ENCODE assay signal across 24 cellular contexts in the genomic region with DNA sequence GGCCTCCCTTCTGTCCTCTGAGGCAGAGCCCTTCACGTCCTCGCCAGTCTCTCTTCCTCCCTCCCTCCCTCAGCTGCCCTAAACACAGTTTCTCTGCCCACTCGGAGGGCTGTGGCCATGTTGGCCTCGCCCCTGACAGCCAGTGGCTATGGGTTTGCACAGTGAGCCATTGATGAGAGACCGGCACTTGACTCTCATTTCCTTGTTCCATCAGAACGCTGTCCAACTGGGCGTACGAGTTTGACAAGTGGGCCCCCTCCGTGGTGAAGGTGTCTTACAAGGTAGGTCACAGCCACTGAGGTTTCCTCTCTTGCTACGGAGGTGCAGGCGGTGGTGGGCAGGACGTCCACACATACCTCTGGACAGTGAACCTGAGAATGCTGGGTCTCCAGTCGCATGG. TPM values are rescaled to one million over a fixed set of nuclear protein-coding genes. Genes with fewer than 3 reads are reported as not detected.
A peak's percentile ranks its signal among the peaks of the same experiment; 100 is the strongest.
DNase-seq lines count a peak whose midpoint lies in the region; ATAC-seq, FAIRE-seq and TF ChIP-seq lines count a peak whose summit lies in the region.
"Had no signal": no experiment of that assay in that cellular context is flagged by ENCODE, and none has a peak within 500 bp of the region (broad histone marks: within the 10 kb centered on the region; RNA-seq: fewer than 3 reads in every experiment).

No MANE protein-coding gene starts in this region.

- peaks cover 100% of the 10 kb centered on the region for H4K20me1 ChIP-seq in BLaER1

- DNase-seq in left colon, result peak in 1 of 2 donors; percentile 36
- DNase-seq in trophoblast cell, result peak; percentile 89 to 93
- DNase-seq in GM12892 (ENCODE audit: insufficient read length), result no peak
- DNase-seq: activated effector memory CD4-positive, alpha-beta T cell treated with Interleukin-2 at 50 U/mL for 16 hours; brain microvascular endothelial cell; IMR-90; kidney; natural killer cell; NCI-H1417 treated with DMSO at 0.1 percent for 48 hours; NCI-H524 treated with DMSO at 0.1 percent for 48 hours; psoas muscle; stimulated activated CD4-positive, alpha-beta T cell treated with anti-CD3 and anti-CD28 coated beads, Interleukin-2, amount 100 ng/mL, for 24 hours; stimulated activated naive CD8-positive, alpha-beta T cell treated with anti-CD3 and anti-CD28 coated beads, Interleukin-15, amount 100 ng/mL, for 72 hours had no signal

- no peak overlapping the region for H2AK5ac ChIP-seq in trophoblast cell (ENCODE audit: low read length)

- ATAC-seq in left colon, result peak; percentile 59
- ATAC-seq in SK-N-SH treated with all-trans-retinoic acid at 6 μM for 48 hours, result no peak
- no peak for ATAC-seq in stimulated activated memory B cell treated with anti-CD40 and anti-IgM and Interleukin-4, amounts not matched to agents 10 μg/mL and 1 μg/mL and 100 μg/mL, for 72 hours
- ATAC-seq in GM18519 (IDR thresholded peaks at IDR 0.05; ENCODE audit: low FRiP score, unreplicated experiment), result no peak
- ATAC-seq: A549; natural killer cell; stimulated activated naive CD8-positive, alpha-beta T cell treated with anti-CD3 and anti-CD28 coated beads, Interleukin-15, amount 100 ng/mL, for 72 hours had no signal

- H3K9ac ChIP-seq in BLaER1 (no peak overlapping the region), trophoblast cell (ENCODE audit: low read length) (no peak overlapping the region)

- no peak overlapping the region for H3K27ac Mint-ChIP-seq in stimulated activated memory B cell treated with anti-CD40 and anti-IgM and Interleukin-4, amounts not matched to agents 10 μg/mL and 1 μg/mL and 100 μg/mL, for 72 hours
- H3K27ac Mint-ChIP-seq: memory B cell, natural killer cell had no signal

- no CpG with 5 or more reads among the region's 13 CpGs for WGBS in trophoblast cell (ENCODE audit: extremely low coverage, insufficient coverage, insufficient read length)

- H3K9me3 ChIP-seq in BLaER1 (no peaks in the 10 kb centered on the region), trophoblast cell (ENCODE audit: insufficient read depth, low read depth, low read length) (peaks cover 2% of the 10 kb centered on the region)
- H3K9me3 ChIP-seq: A549, psoas muscle had no signal

- H3K4me1 Mint-ChIP-seq in stimulated activated memory B cell treated with anti-CD40 and anti-IgM and Interleukin-4, amounts not matched to agents 10 μg/mL and 1 μg/mL and 100 μg/mL, for 72 hours, result no peaks in the 10 kb centered on the region
- H3K4me1 Mint-ChIP-seq: memory B cell, natural killer cell had no signal

- H3K18ac ChIP-seq in trophoblast cell (ENCODE audit: low read length), result no peak overlapping the region

- FAIRE-seq in GM12892 (lab: Jason Lieb, UNC), result no peak
- FAIRE-seq: A549, endometrium, frontal cortex, kidney, TTC549 had no signal

- peak overlapping the region; percentile 1 for H3K4ac ChIP-seq in trophoblast cell (ENCODE audit: low read depth, low read length)

- TF ChIP-seq POLR2A in GM12892 (IDR thresholded peaks at IDR 0.05; ENCODE audit: low read depth, low read length), result no peak

- H3K27me3 Mint-ChIP-seq in stimulated activated memory B cell treated with anti-CD40 and anti-IgM and Interleukin-4, amounts not matched to agents 10 μg/mL and 1 μg/mL and 100 μg/mL, for 72 hours, result no peaks in the 10 kb centered on the region
- H3K27me3 Mint-ChIP-seq: memory B cell; stimulated activated naive CD8-positive, alpha-beta T cell treated with anti-CD3 and anti-CD28 coated beads, Interleukin-15, amount 100 ng/mL, for 72 hours had no signal

- peaks cover 4% of the 10 kb centered on the region for H3K79me1 ChIP-seq in trophoblast cell (ENCODE audit: low read length)

- H2BK12ac ChIP-seq in trophoblast cell (ENCODE audit: low read length), result no peak overlapping the region

- H3K4me3 Mint-ChIP-seq in stimulated activated memory B cell treated with anti-CD40 and anti-IgM and Interleukin-4, amounts not matched to agents 10 μg/mL and 1 μg/mL and 100 μg/mL, for 72 hours, result no peak overlapping the region
- H3K4me3 Mint-ChIP-seq: memory B cell; natural killer cell; stimulated activated naive CD8-positive, alpha-beta T cell treated with anti-CD3 and anti-CD28 coated beads, Interleukin-15, amount 100 ng/mL, for 72 hours had no signal

- no peaks in the 10 kb centered on the region for H3K79me2 ChIP-seq in trophoblast cell (ENCODE audit: control insufficient read depth, insufficient read depth, low read length, poor library complexity)

- no peak overlapping the region for H3K23ac ChIP-seq in trophoblast cell (ENCODE audit: low read length)

- no peak overlapping the region for H2AFZ ChIP-seq in trophoblast cell (ENCODE audit: insufficient read depth, low read length, poor library complexity)

- H3K27me3 ChIP-seq in BLaER1 (no peaks in the 10 kb centered on the region), trophoblast cell (ENCODE audit: insufficient read depth, low read length) (no peaks in the 10 kb centered on the region)
- H3K27me3 ChIP-seq: brain microvascular endothelial cell had no signal

- H3K4me3 ChIP-seq in BLaER1 (no peak overlapping the region), trophoblast cell (ENCODE audit: low read depth, low read length) (no peak overlapping the region)
- H3K4me3 ChIP-seq: A549, coronary artery, psoas muscle had no signal

- H4K12ac ChIP-seq in trophoblast cell (ENCODE audit: low read depth, low read length), result no peak overlapping the region

- H3K4me1 ChIP-seq in BLaER1, result peaks cover 94% of the 10 kb centered on the region
- peaks cover 19 to 25% of the 10 kb centered on the region in 2 experiments for H3K4me1 ChIP-seq in trophoblast cell (ENCODE audit: control insufficient read depth in 1 of 2, insufficient read depth in 2 of 2, low read length in 2 of 2)
- H3K4me1 ChIP-seq: A549, psoas muscle had no signal

- intact Hi-C loops in left colon (cut with DNase I, micrococcal nuclease), result no loop called here

- peak overlapping the region; percentile 48 for H2BK5ac ChIP-seq in trophoblast cell (ENCODE audit: low read depth, low read length, poor library complexity)

- H4K91ac ChIP-seq in trophoblast cell (ENCODE audit: low read depth, low read length), result peak overlapping the region; percentile 22

- peaks cover 90% of the 10 kb centered on the region for H3K36me3 Mint-ChIP-seq in stimulated activated memory B cell treated with anti-CD40 and anti-IgM and Interleukin-4, amounts not matched to agents 10 μg/mL and 1 μg/mL and 100 μg/mL, for 72 hours

- H3K27ac ChIP-seq in BLaER1, result peak overlapping the region; percentile 71
- peak overlapping the region; percentile 22 for H3K27ac ChIP-seq in angular gyrus (ENCODE audit: low read depth, low read length)
- H3K27ac ChIP-seq in trophoblast cell (ENCODE audit: low read depth, low read length), result peak overlapping the region; percentile 16
- H3K27ac ChIP-seq: A549, brain microvascular endothelial cell, coronary artery, psoas muscle had no signal

- H3K4me2 ChIP-seq in BLaER1 (peak overlapping the region; percentile 86), trophoblast cell (ENCODE audit: low read length) (no peak overlapping the region)
- H3K4me2 ChIP-seq: A549 had no signal

- H3K36me3 ChIP-seq in BLaER1 (peaks cover 100% of the 10 kb centered on the region), trophoblast cell (ENCODE audit: control insufficient read depth in 1 of 2, insufficient read depth in 2 of 2, low read length in 2 of 2) (peaks cover 82 to 83% of the 10 kb centered on the region in 2 experiments)

- no peak overlapping the region for H2BK120ac ChIP-seq in trophoblast cell (ENCODE audit: insufficient read depth, low read length, poor library complexity)

- peak overlapping the region; percentile 5 for H3K14ac ChIP-seq in trophoblast cell (ENCODE audit: low read length)

- peak overlapping the region; percentile 18 for H4K8ac ChIP-seq in trophoblast cell (ENCODE audit: low read depth, low read length)

- H3K9me3 Mint-ChIP-seq in stimulated activated memory B cell treated with anti-CD40 and anti-IgM and Interleukin-4, amounts not matched to agents 10 μg/mL and 1 μg/mL and 100 μg/mL, for 72 hours, result no peaks in the 10 kb centered on the region
- H3K9me3 Mint-ChIP-seq: memory B cell; natural killer cell; stimulated activated naive CD8-positive, alpha-beta T cell treated with anti-CD3 and anti-CD28 coated beads, Interleukin-15, amount 100 ng/mL, for 72 hours had no signal

TF ChIP-seq in SK-N-SH treated with all-trans-retinoic acid at 6 μM for 48 hours, 23 proteins besides CTCF, POLR2A, EP300 and RAD21:
- TF ChIP-seq ARNTL (CRISPR knock-in tag; IDR thresholded peaks at IDR 0.05; ENCODE audit: borderline replicate concordance, low read depth) (no peak), ZFP3 (CRISPR knock-in tag; IDR thresholded peaks at IDR 0.05) (no peak), ISL1 (CRISPR knock-in tag; IDR thresholded peaks at IDR 0.05) (no peak), SNAI2 (CRISPR knock-in tag; IDR thresholded peaks at IDR 0.05) (no peak)

RNA-seq across cellular contexts. Expression of a gene that starts 57.9 kb away (rescaled TPM):
- 10 to 100 TPM; 68.7 to 98.6 TPM for total RNA-seq in left colon
- 117 and 121 TPM in 2 replicates for polyA plus RNA-seq in trophoblast cell (2013)
- 54.1 TPM for polyA plus RNA-seq in GM12892 (2012; ENCODE audit: missing spikeins)

Comparison
In these comparisons a context has a peak if more than half of its experiments do, and no peak if none do; other contexts are left out.
1. H3K27ac ChIP-seq: peak in every context shown above with its lines; median percentile 71 in BLaER1; 22 in angular gyrus; 16 in trophoblast cell.